Comparison of ENCODE assay signal across 1 cellular context in the genomic region with DNA sequence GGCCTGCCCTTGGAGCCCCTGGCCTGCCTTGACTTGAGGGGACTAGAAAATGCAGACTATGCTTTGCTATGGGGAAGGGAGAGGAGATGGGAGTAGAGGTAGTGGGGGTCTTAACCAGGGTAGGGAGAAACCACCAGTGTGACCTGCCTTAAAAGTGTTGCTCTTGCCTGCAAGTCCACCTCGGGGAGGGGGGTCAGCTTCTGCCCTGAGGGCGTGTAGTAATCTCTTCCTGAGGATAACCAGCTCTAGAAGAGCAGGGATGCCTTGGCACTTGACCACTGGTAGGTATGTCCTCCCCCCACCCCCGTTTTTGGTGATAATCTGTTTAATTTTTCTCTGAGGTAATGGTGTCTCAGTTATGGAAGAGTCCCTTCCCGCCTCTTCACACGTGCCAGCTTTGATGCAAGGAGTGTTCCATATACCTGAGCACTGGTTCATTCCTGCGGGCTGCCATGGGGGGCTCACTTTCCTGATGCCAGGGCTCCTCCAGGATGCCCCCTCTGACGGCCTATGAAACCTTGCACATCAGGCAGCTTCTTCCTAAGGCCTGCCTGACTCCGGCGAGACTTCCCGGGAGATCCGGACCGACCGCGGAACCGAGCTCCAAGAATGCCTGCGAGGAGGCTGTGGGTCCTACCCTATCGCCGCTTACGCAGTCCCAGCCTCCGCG.
TF ChIP-seq lines count a peak whose summit lies in the region.

No MANE protein-coding gene starts in this region.

TF ChIP-seq in endothelial cell of umbilical vein, 7 proteins besides CTCF, POLR2A, EP300 and RAD21:
- TF ChIP-seq JUN (IDR thresholded peaks at IDR 0.05; ENCODE audit: borderline replicate concordance, insufficient read depth, insufficient read length, low read depth), result no peak
- TF ChIP-seq MYC (IDR thresholded peaks at IDR 0.05; ENCODE audit: low read depth, low read length), result no peak
- TF ChIP-seq POLR2AphosphoS5 (IDR thresholded peaks at IDR 0.05; ENCODE audit: insufficient read depth, low read depth, low read length), result no peak
- TF ChIP-seq, protein P1, sequence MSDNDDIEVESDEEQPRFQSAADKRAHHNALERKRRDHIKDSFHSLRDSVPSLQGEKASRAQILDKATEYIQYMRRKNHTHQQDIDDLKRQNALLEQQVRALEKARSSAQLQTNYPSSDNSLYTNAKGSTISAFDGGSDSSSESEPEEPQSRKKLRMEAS (IDR thresholded peaks at IDR 0.05; ENCODE audit: insufficient read depth, insufficient read length), result no peak
- no peak for TF ChIP-seq GATA2 (IDR thresholded peaks at IDR 0.05; ENCODE audit: insufficient read depth, insufficient read length, low read depth, low read length)
- no peak for TF ChIP-seq EZH2 (IDR thresholded peaks at IDR 0.05; ENCODE audit: borderline replicate concordance, low read depth, low read length, severe bottlenecking)
- TF ChIP-seq FOS (IDR thresholded peaks at IDR 0.05; ENCODE audit: borderline replicate concordance, insufficient read depth, low read length), result no peak
TF ChIP-seq in endothelial cell of umbilical vein: peak in this region for 0.
